35 cellular contexts compared by ENCODE assay signal in genomic region chr20:52137850-52138249, GRCh38.
"Had no signal": no experiment of that assay in that cellular context is flagged by ENCODE, and none has a peak within 500 bp of the region (broad histone marks: within the 10 kb centered on the region; RNA-seq: fewer than 3 reads in every experiment).

No MANE protein-coding gene starts in this region.

- H3K36me3 ChIP-seq: MG63 had no signal

- H3K27me3 ChIP-seq: MG63 had no signal

- H3K4me3 ChIP-seq: MG63 had no signal

- DNase-seq: Karpas-422, Kasumi-1, MG63, MM.1S, MV-4-11, NCI-H1048, NCI-H1092, NCI-H1092 treated with DMSO at 0.1 percent for 48 hours, NCI-H1105, NCI-H1105 treated with DMSO at 0.1 percent for 48 hours, NCI-H1417, NCI-H1417 treated with DMSO at 0.1 percent for 48 hours, NCI-H1436, NCI-H1436 treated with DMSO at 0.1 percent for 48 hours, NCI-H146, NCI-H1694, NCI-H1694 treated with DMSO at 0.1 percent for 48 hours, NCI-H187, NCI-H187 treated with DMSO at 0.1 percent for 48 hours, NCI-H1930, NCI-H2029, NCI-H2081, NCI-H2081 treated with DMSO at 0.1 percent for 48 hours, NCI-H2107, NCI-H2171, NCI-H2171 treated with DMSO at 0.1 percent for 48 hours, NCI-H2227 treated with DMSO at 0.1 percent for 48 hours, NCI-H226, NCI-H345, NCI-H446, NCI-H446 treated with DMSO at 0.1 percent for 48 hours, NCI-H510A, NCI-H510A treated with DMSO at 0.1 percent for 48 hours, NCI-H524, NCI-H524 treated with DMSO at 0.1 percent for 48 hours had no signal
